ENCODE assay signal across 1 cellular context in the genomic region with DNA sequence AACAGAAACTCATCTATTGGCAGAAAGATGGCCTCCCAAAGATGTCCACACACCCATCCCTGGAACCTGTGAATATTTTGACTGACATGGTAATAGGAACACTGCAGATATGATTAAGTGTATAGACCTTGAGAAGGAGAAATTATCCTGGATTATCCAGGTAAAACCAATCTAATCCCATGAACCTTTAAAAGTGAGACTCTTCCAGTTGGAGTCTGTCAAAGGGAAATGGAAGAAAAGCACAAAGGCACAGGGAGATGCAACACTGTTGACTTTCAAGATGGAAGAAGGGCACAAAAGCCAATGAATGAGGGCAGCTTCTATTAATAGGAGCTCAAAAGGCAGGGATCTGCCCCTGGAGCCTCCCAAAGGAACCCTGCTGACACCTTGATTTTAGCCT.
TF ChIP-seq lines count a peak whose summit lies in the region.

No MANE protein-coding gene starts in this region.

TF ChIP-seq in K562, 482 proteins besides CTCF, POLR2A, EP300 and RAD21 (continued from another document):
- TF ChIP-seq, protein P1, sequence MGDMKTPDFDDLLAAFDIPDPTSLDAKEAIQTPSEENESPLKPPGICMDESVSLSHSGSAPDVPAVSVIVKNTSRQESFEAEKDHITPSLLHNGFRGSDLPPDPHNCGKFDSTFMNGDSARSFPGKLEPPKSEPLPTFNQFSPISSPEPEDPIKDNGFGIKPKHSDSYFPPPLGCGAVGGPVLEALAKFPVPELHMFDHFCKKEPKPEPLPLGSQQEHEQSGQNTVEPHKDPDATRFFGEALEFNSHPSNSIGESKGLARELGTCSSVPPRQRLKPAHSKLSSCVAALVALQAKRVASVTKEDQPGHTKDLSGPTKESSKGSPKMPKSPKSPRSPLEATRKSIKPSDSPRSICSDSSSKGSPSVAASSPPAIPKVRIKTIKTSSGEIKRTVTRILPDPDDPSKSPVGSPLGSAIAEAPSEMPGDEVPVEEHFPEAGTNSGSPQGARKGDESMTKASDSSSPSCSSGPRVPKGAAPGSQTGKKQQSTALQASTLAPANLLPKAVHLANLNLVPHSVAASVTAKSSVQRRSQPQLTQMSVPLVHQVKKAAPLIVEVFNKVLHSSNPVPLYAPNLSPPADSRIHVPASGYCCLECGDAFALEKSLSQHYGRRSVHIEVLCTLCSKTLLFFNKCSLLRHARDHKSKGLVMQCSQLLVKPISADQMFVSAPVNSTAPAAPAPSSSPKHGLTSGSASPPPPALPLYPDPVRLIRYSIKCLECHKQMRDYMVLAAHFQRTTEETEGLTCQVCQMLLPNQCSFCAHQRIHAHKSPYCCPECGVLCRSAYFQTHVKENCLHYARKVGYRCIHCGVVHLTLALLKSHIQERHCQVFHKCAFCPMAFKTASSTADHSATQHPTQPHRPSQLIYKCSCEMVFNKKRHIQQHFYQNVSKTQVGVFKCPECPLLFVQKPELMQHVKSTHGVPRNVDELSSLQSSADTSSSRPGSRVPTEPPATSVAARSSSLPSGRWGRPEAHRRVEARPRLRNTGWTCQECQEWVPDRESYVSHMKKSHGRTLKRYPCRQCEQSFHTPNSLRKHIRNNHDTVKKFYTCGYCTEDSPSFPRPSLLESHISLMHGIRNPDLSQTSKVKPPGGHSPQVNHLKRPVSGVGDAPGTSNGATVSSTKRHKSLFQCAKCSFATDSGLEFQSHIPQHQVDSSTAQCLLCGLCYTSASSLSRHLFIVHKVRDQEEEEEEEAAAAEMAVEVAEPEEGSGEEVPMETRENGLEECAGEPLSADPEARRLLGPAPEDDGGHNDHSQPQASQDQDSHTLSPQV (IDR thresholded peaks at IDR 0.05): peak; percentile 77
- TF ChIP-seq NR2C2 (CRISPR knock-in tag; IDR thresholded peaks at IDR 0.05) (no peak), NR2C2 (tag; IDR thresholded peaks at IDR 0.05) (0 out of 2 replicates have a peak, but pooled peaks have one; percentile 8), HMG20A (CRISPR knock-in tag; conservative IDR thresholded peaks at IDR 0.05) (no peak), RBFOX2 (IDR thresholded peaks at IDR 0.05; ENCODE audit: low read depth, low read length) (no peak), U2AF1 (optimal IDR thresholded peaks at IDR 0.05; ENCODE audit: low read depth, low read length) (no peak), ELF4 (CRISPR knock-in tag; IDR thresholded peaks at IDR 0.05) (no peak), PTRF (tag; IDR thresholded peaks at IDR 0.05) (0 out of 2 replicates have a peak, but pooled peaks have one; percentile 42), OTX1 (CRISPR knock-in tag; IDR thresholded peaks at IDR 0.05) (no peak), POLR2B (IDR thresholded peaks at IDR 0.05; ENCODE audit: low read depth, partially characterized antibody) (no peak), ZNF12 (CRISPR knock-in tag; IDR thresholded peaks at IDR 0.05) (no peak), NFIX (CRISPR knock-in tag; IDR thresholded peaks at IDR 0.05; ENCODE audit: low read depth) (no peak), MCM3 (IDR thresholded peaks at IDR 0.05) (no peak), KLF13 (tag; IDR thresholded peaks at IDR 0.05; ENCODE audit: borderline replicate concordance, low read depth) (no peak), NCOA4 (IDR thresholded peaks at IDR 0.05; ENCODE audit: partially characterized antibody) (no peak), PPARD (CRISPR knock-in tag; IDR thresholded peaks at IDR 0.05) (no peak), TCF7L2 (IDR thresholded peaks at IDR 0.05; ENCODE audit: low read depth, low read length) (no peak), HNRNPL (IDR thresholded peaks at IDR 0.05; ENCODE audit: low read depth, low read length) (no peak)
- TF ChIP-seq, protein P2, sequence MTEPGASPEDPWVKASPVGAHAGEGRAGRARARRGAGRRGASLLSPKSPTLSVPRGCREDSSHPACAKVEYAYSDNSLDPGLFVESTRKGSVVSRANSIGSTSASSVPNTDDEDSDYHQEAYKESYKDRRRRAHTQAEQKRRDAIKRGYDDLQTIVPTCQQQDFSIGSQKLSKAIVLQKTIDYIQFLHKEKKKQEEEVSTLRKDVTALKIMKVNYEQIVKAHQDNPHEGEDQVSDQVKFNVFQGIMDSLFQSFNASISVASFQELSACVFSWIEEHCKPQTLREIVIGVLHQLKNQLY (CRISPR knock-in tag; conservative IDR thresholded peaks at IDR 0.05): no peak
- TF ChIP-seq, protein P3, sequence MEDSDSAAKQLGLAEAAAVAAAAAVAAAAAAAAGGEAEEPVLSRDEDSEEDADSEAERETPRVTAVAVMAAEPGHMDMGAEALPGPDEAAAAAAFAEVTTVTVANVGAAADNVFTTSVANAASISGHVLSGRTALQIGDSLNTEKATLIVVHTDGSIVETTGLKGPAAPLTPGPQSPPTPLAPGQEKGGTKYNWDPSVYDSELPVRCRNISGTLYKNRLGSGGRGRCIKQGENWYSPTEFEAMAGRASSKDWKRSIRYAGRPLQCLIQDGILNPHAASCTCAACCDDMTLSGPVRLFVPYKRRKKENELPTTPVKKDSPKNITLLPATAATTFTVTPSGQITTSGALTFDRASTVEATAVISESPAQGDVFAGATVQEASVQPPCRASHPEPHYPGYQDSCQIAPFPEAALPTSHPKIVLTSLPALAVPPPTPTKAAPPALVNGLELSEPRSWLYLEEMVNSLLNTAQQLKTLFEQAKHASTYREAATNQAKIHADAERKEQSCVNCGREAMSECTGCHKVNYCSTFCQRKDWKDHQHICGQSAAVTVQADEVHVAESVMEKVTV (CRISPR knock-in tag; IDR thresholded peaks at IDR 0.05): no peak
- TF ChIP-seq, protein P4, sequence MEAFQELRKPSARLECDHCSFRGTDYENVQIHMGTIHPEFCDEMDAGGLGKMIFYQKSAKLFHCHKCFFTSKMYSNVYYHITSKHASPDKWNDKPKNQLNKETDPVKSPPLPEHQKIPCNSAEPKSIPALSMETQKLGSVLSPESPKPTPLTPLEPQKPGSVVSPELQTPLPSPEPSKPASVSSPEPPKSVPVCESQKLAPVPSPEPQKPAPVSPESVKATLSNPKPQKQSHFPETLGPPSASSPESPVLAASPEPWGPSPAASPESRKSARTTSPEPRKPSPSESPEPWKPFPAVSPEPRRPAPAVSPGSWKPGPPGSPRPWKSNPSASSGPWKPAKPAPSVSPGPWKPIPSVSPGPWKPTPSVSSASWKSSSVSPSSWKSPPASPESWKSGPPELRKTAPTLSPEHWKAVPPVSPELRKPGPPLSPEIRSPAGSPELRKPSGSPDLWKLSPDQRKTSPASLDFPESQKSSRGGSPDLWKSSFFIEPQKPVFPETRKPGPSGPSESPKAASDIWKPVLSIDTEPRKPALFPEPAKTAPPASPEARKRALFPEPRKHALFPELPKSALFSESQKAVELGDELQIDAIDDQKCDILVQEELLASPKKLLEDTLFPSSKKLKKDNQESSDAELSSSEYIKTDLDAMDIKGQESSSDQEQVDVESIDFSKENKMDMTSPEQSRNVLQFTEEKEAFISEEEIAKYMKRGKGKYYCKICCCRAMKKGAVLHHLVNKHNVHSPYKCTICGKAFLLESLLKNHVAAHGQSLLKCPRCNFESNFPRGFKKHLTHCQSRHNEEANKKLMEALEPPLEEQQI (IDR thresholded peaks at IDR 0.05): no peak
- TF ChIP-seq, protein P5, sequence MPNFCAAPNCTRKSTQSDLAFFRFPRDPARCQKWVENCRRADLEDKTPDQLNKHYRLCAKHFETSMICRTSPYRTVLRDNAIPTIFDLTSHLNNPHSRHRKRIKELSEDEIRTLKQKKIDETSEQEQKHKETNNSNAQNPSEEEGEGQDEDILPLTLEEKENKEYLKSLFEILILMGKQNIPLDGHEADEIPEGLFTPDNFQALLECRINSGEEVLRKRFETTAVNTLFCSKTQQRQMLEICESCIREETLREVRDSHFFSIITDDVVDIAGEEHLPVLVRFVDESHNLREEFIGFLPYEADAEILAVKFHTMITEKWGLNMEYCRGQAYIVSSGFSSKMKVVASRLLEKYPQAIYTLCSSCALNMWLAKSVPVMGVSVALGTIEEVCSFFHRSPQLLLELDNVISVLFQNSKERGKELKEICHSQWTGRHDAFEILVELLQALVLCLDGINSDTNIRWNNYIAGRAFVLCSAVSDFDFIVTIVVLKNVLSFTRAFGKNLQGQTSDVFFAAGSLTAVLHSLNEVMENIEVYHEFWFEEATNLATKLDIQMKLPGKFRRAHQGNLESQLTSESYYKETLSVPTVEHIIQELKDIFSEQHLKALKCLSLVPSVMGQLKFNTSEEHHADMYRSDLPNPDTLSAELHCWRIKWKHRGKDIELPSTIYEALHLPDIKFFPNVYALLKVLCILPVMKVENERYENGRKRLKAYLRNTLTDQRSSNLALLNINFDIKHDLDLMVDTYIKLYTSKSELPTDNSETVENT (CRISPR knock-in tag; IDR thresholded peaks at IDR 0.05): no peak
- TF ChIP-seq, protein P6, sequence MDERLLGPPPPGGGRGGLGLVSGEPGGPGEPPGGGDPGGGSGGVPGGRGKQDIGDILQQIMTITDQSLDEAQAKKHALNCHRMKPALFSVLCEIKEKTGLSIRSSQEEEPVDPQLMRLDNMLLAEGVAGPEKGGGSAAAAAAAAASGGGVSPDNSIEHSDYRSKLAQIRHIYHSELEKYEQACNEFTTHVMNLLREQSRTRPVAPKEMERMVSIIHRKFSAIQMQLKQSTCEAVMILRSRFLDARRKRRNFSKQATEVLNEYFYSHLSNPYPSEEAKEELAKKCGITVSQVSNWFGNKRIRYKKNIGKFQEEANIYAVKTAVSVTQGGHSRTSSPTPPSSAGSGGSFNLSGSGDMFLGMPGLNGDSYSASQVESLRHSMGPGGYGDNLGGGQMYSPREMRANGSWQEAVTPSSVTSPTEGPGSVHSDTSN (CRISPR knock-in tag; IDR thresholded peaks at IDR 0.05; ENCODE audit: low read depth): no peak
- TF ChIP-seq, protein P6 (tag; conservative IDR thresholded peaks at IDR 0.05; ENCODE audit: low read depth): no peak
- TF ChIP-seq, protein P7, sequence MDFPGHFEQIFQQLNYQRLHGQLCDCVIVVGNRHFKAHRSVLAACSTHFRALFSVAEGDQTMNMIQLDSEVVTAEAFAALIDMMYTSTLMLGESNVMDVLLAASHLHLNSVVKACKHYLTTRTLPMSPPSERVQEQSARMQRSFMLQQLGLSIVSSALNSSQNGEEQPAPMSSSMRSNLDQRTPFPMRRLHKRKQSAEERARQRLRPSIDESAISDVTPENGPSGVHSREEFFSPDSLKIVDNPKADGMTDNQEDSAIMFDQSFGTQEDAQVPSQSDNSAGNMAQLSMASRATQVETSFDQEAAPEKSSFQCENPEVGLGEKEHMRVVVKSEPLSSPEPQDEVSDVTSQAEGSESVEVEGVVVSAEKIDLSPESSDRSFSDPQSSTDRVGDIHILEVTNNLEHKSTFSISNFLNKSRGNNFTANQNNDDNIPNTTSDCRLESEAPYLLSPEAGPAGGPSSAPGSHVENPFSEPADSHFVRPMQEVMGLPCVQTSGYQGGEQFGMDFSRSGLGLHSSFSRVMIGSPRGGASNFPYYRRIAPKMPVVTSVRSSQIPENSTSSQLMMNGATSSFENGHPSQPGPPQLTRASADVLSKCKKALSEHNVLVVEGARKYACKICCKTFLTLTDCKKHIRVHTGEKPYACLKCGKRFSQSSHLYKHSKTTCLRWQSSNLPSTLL (IDR thresholded peaks at IDR 0.05): no peak
- TF ChIP-seq, protein P8, sequence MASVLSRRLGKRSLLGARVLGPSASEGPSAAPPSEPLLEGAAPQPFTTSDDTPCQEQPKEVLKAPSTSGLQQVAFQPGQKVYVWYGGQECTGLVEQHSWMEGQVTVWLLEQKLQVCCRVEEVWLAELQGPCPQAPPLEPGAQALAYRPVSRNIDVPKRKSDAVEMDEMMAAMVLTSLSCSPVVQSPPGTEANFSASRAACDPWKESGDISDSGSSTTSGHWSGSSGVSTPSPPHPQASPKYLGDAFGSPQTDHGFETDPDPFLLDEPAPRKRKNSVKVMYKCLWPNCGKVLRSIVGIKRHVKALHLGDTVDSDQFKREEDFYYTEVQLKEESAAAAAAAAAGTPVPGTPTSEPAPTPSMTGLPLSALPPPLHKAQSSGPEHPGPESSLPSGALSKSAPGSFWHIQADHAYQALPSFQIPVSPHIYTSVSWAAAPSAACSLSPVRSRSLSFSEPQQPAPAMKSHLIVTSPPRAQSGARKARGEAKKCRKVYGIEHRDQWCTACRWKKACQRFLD (CRISPR knock-in tag; IDR thresholded peaks at IDR 0.05): peak; percentile 13; the same call in 1 of the 2 replicates
